In genomic region chr19:6772866-6773322, GRCh38 we compare ENCODE assay signal across 1 cellular context.
TF ChIP-seq lines count a peak whose summit lies in the region.

No MANE protein-coding gene starts in this region.

TF ChIP-seq in GM23338, 12 proteins besides CTCF, POLR2A, EP300 and RAD21 (continued from another document):
- TF ChIP-seq ZNF462 (CRISPR knock-in tag; IDR thresholded peaks at IDR 0.05): no peak
